Comparison of ENCODE assay signal across 8 cellular contexts in genomic region chr1:52366517-52366827, GRCh38. TPM values are rescaled to one million over a fixed set of nuclear protein-coding genes. Genes with fewer than 3 reads are reported as not detected.
DNase-seq lines count a peak whose midpoint lies in the region; ATAC-seq and TF ChIP-seq lines count a peak whose summit lies in the region.

No MANE protein-coding gene starts in this region.

- TF ChIP-seq CTCF in OCI-LY7 (conservative IDR thresholded peaks at IDR 0.05; ENCODE audit: low read length): no peak
- TF ChIP-seq CTCF in epithelial cell of esophagus (IDR thresholded peaks at IDR 0.05; ENCODE audit: insufficient read depth, low read depth, low read length, missing control alignments): no peak
- no peak for TF ChIP-seq CTCF in parathyroid adenoma (IDR thresholded peaks at IDR 0.05)

- H3K9ac ChIP-seq in ES-I3 (ENCODE audit: low read depth, low read length) (peak overlapping the region; percentile 55), parathyroid adenoma (no peak overlapping the region)

- H3K4me3 ChIP-seq in OCI-LY7 (ENCODE audit: low read depth, low read length, poor library complexity, severe bottlenecking) (peak overlapping the region; percentile 93), epithelial cell of esophagus (ENCODE audit: low read length) (peak overlapping the region; percentile 29), parathyroid adenoma (ENCODE audit: low read depth, low read length) (peak overlapping the region; percentile 96)

- DNase-seq in OCI-LY7 (ENCODE audit: low spot score): no peak
- DNase-seq in epithelial cell of esophagus (ENCODE audit: low read depth): no peak
- no peak for DNase-seq in pons (ENCODE audit: low spot score)
- DNase-seq in iPS-NIHi7 (ENCODE audit: extremely low spot score): no peak
- no peak for DNase-seq in COR-L47 (lab: John Stamatoyannopoulos, UW)

- H3K27ac ChIP-seq in OCI-LY7 (ENCODE audit: low read depth, low read length, poor library complexity, severe bottlenecking) (peak overlapping the region; percentile 63), parathyroid adenoma (peak overlapping the region; percentile 27)

- no peaks in the 10 kb centered on the region for H4K20me1 ChIP-seq in OCI-LY7 (ENCODE audit: insufficient read depth, low read length)

- no TSS peak for BruUV-seq in OCI-LY7 (replicated peaks; lab: Mats Ljungman, UMichigan)

- peak overlapping the region; percentile 79; the same call in 1 of the 2 replicates for H2AFZ ChIP-seq in OCI-LY7 (ENCODE audit: low read length)
- H2AFZ ChIP-seq in parathyroid adenoma: peak overlapping the region; percentile 74

- H3K9me2 ChIP-seq in OCI-LY7 (ENCODE audit: insufficient read depth, low read length): no peaks in the 10 kb centered on the region

- intact Hi-C loops in OCI-LY7 (cut with micrococcal nuclease; ENCODE audit: unreplicated experiment): loop anchor here (1.0 kb wide), 2 partner anchors 38 to 320 kb away; partner anchors contain the start of genes ORC1 and PRPF38A

- H3K4me1 ChIP-seq in ES-I3 (ENCODE audit: insufficient read depth, low read length) (peaks cover 8% of the 10 kb centered on the region; the same call in 1 of the 2 replicates), OCI-LY7 (ENCODE audit: insufficient read depth, low read length, poor library complexity, severe bottlenecking) (peaks cover 15% of the 10 kb centered on the region), parathyroid adenoma (no peaks in the 10 kb centered on the region)

- no peaks in the 10 kb centered on the region for H3K9me3 ChIP-seq in ES-I3 (ENCODE audit: control insufficient read depth, insufficient read depth, low read length)
- H3K9me3 ChIP-seq in OCI-LY7 (ENCODE audit: low read length): no peaks in the 10 kb centered on the region
- no peaks in the 10 kb centered on the region for H3K9me3 ChIP-seq in parathyroid adenoma (ENCODE audit: control insufficient read depth, low read length)

- CTCF ChIA-PET in OCI-LY7 (lab: Charles Lee; ENCODE audit: unreplicated experiment): no interaction called here

- H3K36me3 ChIP-seq in ES-I3 (ENCODE audit: insufficient read depth, low read length): no peaks in the 10 kb centered on the region; the same call in 1 of the 2 replicates
- H3K36me3 ChIP-seq in OCI-LY7 (ENCODE audit: insufficient read depth, low read length): peaks cover 39% of the 10 kb centered on the region
- no peaks in the 10 kb centered on the region for H3K36me3 ChIP-seq in parathyroid adenoma (ENCODE audit: control insufficient read depth, insufficient read depth, low read length)

- H3K27me3 ChIP-seq in parathyroid adenoma (ENCODE audit: control insufficient read depth, insufficient read depth, low read length): no peaks in the 10 kb centered on the region

- H3K4me2 ChIP-seq in OCI-LY7 (ENCODE audit: low read length) (peak overlapping the region; percentile 38), parathyroid adenoma (ENCODE audit: low read length) (peak overlapping the region; percentile 73)

- H3K79me2 ChIP-seq in OCI-LY7 (ENCODE audit: insufficient read depth, low read depth, low read length): peaks cover 11% of the 10 kb centered on the region
- H3K79me2 ChIP-seq in parathyroid adenoma: peaks cover 3% of the 10 kb centered on the region

- ATAC-seq in HG03469 (IDR thresholded peaks at IDR 0.05; ENCODE audit: unreplicated experiment): no peak

- POLR2A ChIA-PET in OCI-LY7 (lab: Charles Lee): interaction anchor here (0.6 to 3.9 kb wide), 4 partner anchors 38 to 649 kb away, joined by 3 to 15 read pairs (median 5); partner anchors contain the start of genes ORC1 and PRPF38A

RNA-seq across cellular contexts. Expression of gene CC2D1B, which starts 0.5 kb away (rescaled TPM):
- 28.8 and 29.2 TPM in 2 replicates for total RNA-seq in OCI-LY7 (2014; rRNA removed; shearing (Covaris generic))
- 38.1 and 42.5 TPM in 2 replicates for total RNA-seq in OCI-LY7 (2022)

RNA-seq across cellular contexts. Expression of gene ORC1, which starts 37.8 kb away (rescaled TPM):
- 30.9 and 37.7 TPM in 2 replicates for total RNA-seq in OCI-LY7 (2014; rRNA removed; shearing (Covaris generic))
- 39.0 and 40.4 TPM in 2 replicates for total RNA-seq in OCI-LY7 (2022)

RNA-seq across cellular contexts. Expression of gene PRPF38A, which starts 37.9 kb away (rescaled TPM):
- 23.6 and 31.8 TPM in 2 replicates for total RNA-seq in OCI-LY7 (2014; rRNA removed; shearing (Covaris generic))
- 82.3 and 83.4 TPM in 2 replicates for total RNA-seq in OCI-LY7 (2022)

Comparison
In these comparisons a context has a peak if more than half of its experiments do, and no peak if none do; other contexts are left out.
1. H3K4me3 ChIP-seq: peak in every context shown above with its lines; median percentile 96 in parathyroid adenoma; 93 in OCI-LY7; 29 in epithelial cell of esophagus.